8 cellular contexts compared by ENCODE assay signal in the genomic region with DNA sequence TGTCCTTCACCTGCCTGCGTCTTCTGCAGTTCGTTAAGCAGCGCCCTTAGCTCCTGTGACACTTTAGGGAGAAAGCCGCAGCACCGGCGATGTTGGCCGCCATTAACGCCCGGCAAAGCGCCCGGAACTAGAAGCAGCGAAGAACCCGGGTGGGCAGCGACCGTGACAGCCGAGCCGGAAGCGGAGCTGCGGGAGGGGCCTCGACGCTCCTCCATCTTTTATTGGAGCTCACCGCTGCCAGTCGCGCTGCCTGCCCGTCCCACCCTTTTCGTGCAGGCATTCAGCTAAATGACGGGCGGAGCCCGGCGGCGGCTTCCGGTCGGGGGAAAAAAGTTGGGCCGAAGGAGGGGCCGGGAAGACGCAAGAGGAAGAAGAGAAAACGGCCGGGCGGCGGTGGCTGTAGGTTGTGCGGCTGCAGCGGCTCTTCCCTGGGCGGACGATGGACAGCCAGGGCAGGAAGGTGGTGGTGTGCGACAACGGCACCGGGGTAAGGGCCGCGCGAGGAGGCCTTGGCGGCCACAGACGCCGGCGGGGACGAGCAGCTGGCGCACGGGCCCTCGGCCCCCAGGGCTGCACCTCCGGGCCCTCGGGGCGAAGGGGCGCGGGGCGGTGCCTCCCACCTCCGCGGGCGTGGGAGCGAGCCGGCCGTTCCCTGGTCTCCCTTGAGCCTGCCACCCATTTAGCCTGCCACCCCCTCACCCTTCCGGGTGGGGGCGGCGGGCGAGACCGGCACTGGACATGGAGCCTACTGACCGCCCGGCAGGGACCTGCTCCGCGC. TPM values are rescaled to one million over a fixed set of nuclear protein-coding genes. Genes with fewer than 3 reads are reported as not detected.
DNase-seq lines count a peak whose midpoint lies in the region; ATAC-seq and TF ChIP-seq lines count a peak whose summit lies in the region.

Gene ACTR2, plus strand, starts transcription at position 361 of the 778 bp plus-strand sequence. Its CDS starts 79 bp downstream, at position 440.

- CTCF ChIA-PET in RWPE1 (lab: Yijun Ruan, JAX) = interaction anchor here (0.5 kb wide), 1 partner anchor 169 kb away, joined by 3 read pairs; no protein-coding TSS in a partner anchor

- H3K27ac ChIP-seq in RWPE1 (peak within 1 kb of the TSS; percentile 97), fibroblast of lung (ENCODE audit: insufficient read depth, low read length) (peak within 1 kb of the TSS; percentile 93)

- POLR2A ChIA-PET in RWPE1 (lab: Yijun Ruan, JAX; ENCODE audit: low non-redundant PET) = interaction anchor here (0.6 to 1.3 kb wide), 4 partner anchors 9 to 478 kb away, joined by 3 to 6 read pairs (median 4); partner anchors contain the start of gene RAB1A
- POLR2A ChIA-PET in naive thymus-derived CD8-positive, alpha-beta T cell (lab: Charles Lee) = interaction anchor here (0.6 to 2.9 kb wide), 18 partner anchors 8 to 1639 kb away, joined by 3 to 41 read pairs (median 4); partner anchors contain the start of genes CEP68, MDH1, RAB1A and UGP2

- H3K9me3 Mint-ChIP-seq in activated T-helper 17 cell treated with anti-CD3 and anti-CD28 coated beads, Interleukin-2, amount 50 U/mL, for 72 hours = no peaks in the 10 kb centered on the region
- no peaks in the 10 kb centered on the region for H3K9me3 Mint-ChIP-seq in naive thymus-derived CD8-positive, alpha-beta T cell

- peak within 1 kb of the TSS; percentile 79 for H3K4me3 ChIP-seq in LNCaP clone FGC (ENCODE audit: low read depth, low read length)
- H3K4me3 ChIP-seq in fibroblast of lung (replicated peaks in 1 of 4; ENCODE audit: control extremely low read depth in 1 of 4, insufficient read depth in 1 of 4, low read depth in 3 of 4, low read length in 4 of 4) = peak within 1 kb of the TSS; percentile 94 to 100 (median 97)

- no peaks in the 10 kb centered on the region for H3K27me3 ChIP-seq in fibroblast of lung (ENCODE audit: control insufficient read depth, insufficient read depth, low read length)

- peak; percentile 94 for ATAC-seq in activated T-helper 17 cell treated with anti-CD3 and anti-CD28 coated beads, Interleukin-2, amount 50 U/mL, for 72 hours (replicated peaks)
- peak; percentile 95 for ATAC-seq in naive thymus-derived CD8-positive, alpha-beta T cell

- peak within 1 kb of the TSS; percentile 91 for H3K4me3 Mint-ChIP-seq in activated T-helper 17 cell treated with anti-CD3 and anti-CD28 coated beads, Interleukin-2, amount 50 U/mL, for 72 hours
- peak within 1 kb of the TSS; percentile 96 to 100 (median 99) for H3K4me3 Mint-ChIP-seq in naive thymus-derived CD8-positive, alpha-beta T cell

- H3K4me1 ChIP-seq in fibroblast of lung (ENCODE audit: control insufficient read depth, extremely low read depth, insufficient read depth, low read length) = peaks cover 9% of the 10 kb centered on the region

- H3K4me2 ChIP-seq in fibroblast of lung (ENCODE audit: extremely low read depth, insufficient read depth, low read length) = peak within 1 kb of the TSS; percentile 80

- H3K27ac Mint-ChIP-seq in activated T-helper 17 cell treated with anti-CD3 and anti-CD28 coated beads, Interleukin-2, amount 50 U/mL, for 72 hours = peak within 1 kb of the TSS; percentile 98
- H3K27ac Mint-ChIP-seq in naive thymus-derived CD8-positive, alpha-beta T cell = peak within 1 kb of the TSS; percentile 98 to 100 (median 99)

- DNase-seq in Daoy (ENCODE audit: low read depth) (peak; percentile 97), GOT3 (lab: John Stamatoyannopoulos, UW) (peak; percentile 79), LNCaP clone FGC (ENCODE audit: low read depth) (peak; percentile 73), RWPE1 (ENCODE audit: low spot score) (peak; percentile 92), fibroblast of lung (ENCODE audit: low read depth in 2 of 2) (peak; percentile 97)
- peak; percentile 86 to 96 (median 93) for DNase-seq in naive thymus-derived CD8-positive, alpha-beta T cell
- DNase-seq in stimulated activated naive CD4-positive, alpha-beta T cell (lab: John Stamatoyannopoulos, UW) = peak; percentile 88 to 93 (median 90)

- H3K9ac ChIP-seq in fibroblast of lung (ENCODE audit: insufficient read depth, low read length) = peak within 1 kb of the TSS; percentile 95

- peaks cover 50% of the 10 kb centered on the region for H3K36me3 Mint-ChIP-seq in activated T-helper 17 cell treated with anti-CD3 and anti-CD28 coated beads, Interleukin-2, amount 50 U/mL, for 72 hours (ENCODE audit: low read depth)
- peaks cover 0 to 27% (median 2%) of the 10 kb centered on the region in 3 donors for H3K36me3 Mint-ChIP-seq in naive thymus-derived CD8-positive, alpha-beta T cell

- peaks cover 2% of the 10 kb centered on the region for H3K36me3 ChIP-seq in fibroblast of lung (ENCODE audit: control insufficient read depth, insufficient read depth, low read length)

- H3K79me2 ChIP-seq in fibroblast of lung (ENCODE audit: control insufficient read depth, insufficient read depth, low read length) = peaks cover 56% of the 10 kb centered on the region

- H3K27me3 Mint-ChIP-seq in activated T-helper 17 cell treated with anti-CD3 and anti-CD28 coated beads, Interleukin-2, amount 50 U/mL, for 72 hours = no peaks in the 10 kb centered on the region
- no peaks in the 10 kb centered on the region for H3K27me3 Mint-ChIP-seq in naive thymus-derived CD8-positive, alpha-beta T cell

- TF ChIP-seq CTCF in LNCaP clone FGC (IDR thresholded peaks at IDR 0.05; ENCODE audit: control insufficient read depth, extremely low read depth, insufficient read depth) (no peak), RWPE1 (conservative IDR thresholded peaks at IDR 0.05; ENCODE audit: low read depth) (no peak), fibroblast of lung (conservative IDR thresholded peaks at IDR 0.05 in 1 of 2, IDR thresholded peaks at IDR 0.05 in 1 of 2; ENCODE audit: low read depth in 1 of 2, low read length in 2 of 2) (no peak)

- peak within 1 kb of the TSS; percentile 100 for H2AFZ ChIP-seq in fibroblast of lung (ENCODE audit: low read length)

- no peaks in the 10 kb centered on the region for H3K9me3 ChIP-seq in fibroblast of lung (ENCODE audit: control insufficient read depth, insufficient read depth, low read depth, low read length)

- no peaks in the 10 kb centered on the region for H4K20me1 ChIP-seq in fibroblast of lung (ENCODE audit: control insufficient read depth, extremely low read depth, insufficient read depth, low read length)

- peaks cover 9% of the 10 kb centered on the region for H3K4me1 Mint-ChIP-seq in activated T-helper 17 cell treated with anti-CD3 and anti-CD28 coated beads, Interleukin-2, amount 50 U/mL, for 72 hours
- H3K4me1 Mint-ChIP-seq in naive thymus-derived CD8-positive, alpha-beta T cell = peaks cover 11 to 57% (median 34%) of the 10 kb centered on the region in 4 donors

RNA-seq across cellular contexts. Expression of gene ACTR2, which starts in this region (rescaled TPM):
- total RNA-seq in Daoy (2014; rRNA removed; shearing (Covaris generic)) = 60.8 and 75.9 TPM in 2 replicates
- total RNA-seq in activated T-helper 17 cell treated with anti-CD3 and anti-CD28 coated beads, Interleukin-2, amount 50 U/mL, for 72 hours = 100 to 1,000 TPM; 276 to 518 TPM
- total RNA-seq in fibroblast of lung = 67.3 and 90.2 TPM in 2 replicates
- polyA plus RNA-seq in fibroblast of lung = 153 and 192 TPM in 2 replicates
- polyA plus RNA-seq in fibroblast of lung (2012) = 236 and 258 TPM in 2 replicates
- polyA minus RNA-seq in fibroblast of lung (ENCODE audit: low replicate concordance) = 29.5 and 45.3 TPM in 2 replicates
- 100 to 1,000 TPM; 258 to 283 TPM for total RNA-seq in naive thymus-derived CD8-positive, alpha-beta T cell
- polyA plus RNA-seq in naive thymus-derived CD8-positive, alpha-beta T cell = 100 to 1,000 TPM; 238 to 280 (median 242) TPM

Comparison
In these comparisons a context has a peak if more than half of its experiments do, and no peak if none do; other contexts are left out.
1. Peak in every context shown above with its lines: DNase-seq, ATAC-seq, H3K4me3 ChIP-seq and H3K27ac ChIP-seq.